Comparison of ENCODE assay signal across 27 cellular contexts in the genomic region with DNA sequence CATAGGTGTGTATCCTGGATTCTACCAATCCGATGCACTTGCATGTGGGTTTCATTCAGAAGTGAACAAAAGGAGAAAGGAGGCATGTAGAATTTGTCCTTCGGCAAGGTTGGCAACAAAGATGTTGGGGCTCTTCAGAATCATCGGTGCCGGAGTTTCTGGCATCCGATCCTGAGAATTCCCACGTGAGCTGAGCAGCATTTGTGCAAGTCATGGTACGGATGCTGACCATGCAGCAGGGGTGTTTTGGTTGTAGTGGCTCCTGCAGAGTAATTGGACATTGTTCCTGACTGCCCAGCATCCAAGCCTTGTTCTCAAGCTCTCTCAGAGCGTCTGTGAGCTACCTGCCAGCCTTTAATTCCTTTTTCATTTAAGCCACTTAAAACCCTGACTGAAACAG. TPM values are rescaled to one million over a fixed set of nuclear protein-coding genes. Genes with fewer than 3 reads are reported as not detected.
DNase-seq lines count a peak whose midpoint lies in the region; ATAC-seq, FAIRE-seq and TF ChIP-seq lines count a peak whose summit lies in the region.
"Had no signal": no experiment of that assay in that cellular context is flagged by ENCODE, and none has a peak within 500 bp of the region (broad histone marks: within the 10 kb centered on the region; RNA-seq: fewer than 3 reads in every experiment).

No MANE protein-coding gene starts in this region.

- no peak overlapping the region for H3K4me2 ChIP-seq in A549
- no peak overlapping the region for H3K4me2 ChIP-seq in IMR-90 (ENCODE audit: low read depth, low read length)
- H3K4me2 ChIP-seq in H1 (ENCODE audit: insufficient read depth in 1 of 2, low read depth in 2 of 2, low read length in 2 of 2): no peak overlapping the region
- H3K4me2 ChIP-seq: BLaER1, SK-N-SH had no signal

- H3K23ac ChIP-seq in IMR-90 (ENCODE audit: low read depth, low read length): no peak overlapping the region
- H3K23ac ChIP-seq in H1 (ENCODE audit: insufficient read length): no peak overlapping the region

- H4K8ac ChIP-seq in IMR-90 (ENCODE audit: low read depth in 2 of 2, low read length in 2 of 2) (no peak overlapping the region), H1 (ENCODE audit: extremely low read depth, insufficient read depth, low read length) (no peak overlapping the region)

- H3K14ac ChIP-seq in IMR-90 (replicated peaks; ENCODE audit: low read depth, low read length): no peak overlapping the region
- H3K14ac ChIP-seq in H1 (ENCODE audit: insufficient read length): no peak overlapping the region

- H3K18ac ChIP-seq in IMR-90 (ENCODE audit: low read depth, low read length) (no peak overlapping the region), H1 (ENCODE audit: extremely low read depth, low read length) (no peak overlapping the region)

- H3K56ac ChIP-seq in IMR-90 (ENCODE audit: extremely low read depth, insufficient read depth, low read length): no peak overlapping the region
- no peak overlapping the region for H3K56ac ChIP-seq in H1 (replicated peaks; ENCODE audit: insufficient read length, low read depth, low read length)

- TF ChIP-seq EP300 in A549 (IDR thresholded peaks at IDR 0.05) (no peak), H1 (IDR thresholded peaks at IDR 0.05; ENCODE audit: borderline replicate concordance in 1 of 2, low read depth in 2 of 2, low read length in 2 of 2) (no peak)

- H4K20me1 ChIP-seq in IMR-90 (ENCODE audit: insufficient read depth, low read length) (no peaks in the 10 kb centered on the region), H1 (replicated peaks in 1 of 2; ENCODE audit: control insufficient read depth in 1 of 2, insufficient read depth in 2 of 2, low read length in 2 of 2) (no peaks in the 10 kb centered on the region)
- H4K20me1 ChIP-seq: BLaER1 had no signal

- H2BK5ac ChIP-seq in IMR-90 (ENCODE audit: low read depth, low read length, poor library complexity, severe bottlenecking) (no peak overlapping the region), H1 (ENCODE audit: low read depth, low read length) (no peak overlapping the region)

- H3K9me3 Mint-ChIP-seq in stimulated activated memory B cell treated with anti-CD40 and anti-IgM and Interleukin-4, amounts not matched to agents 10 μg/mL and 1 μg/mL and 100 μg/mL, for 72 hours: no peaks in the 10 kb centered on the region

- dilution Hi-C loops in IMR-90 (cut with HindIII; ENCODE audit: low sequenced_read_pairs, unreplicated experiment): no loop called here

- H3K27ac Mint-ChIP-seq in stimulated activated memory B cell treated with anti-CD40 and anti-IgM and Interleukin-4, amounts not matched to agents 10 μg/mL and 1 μg/mL and 100 μg/mL, for 72 hours: no peak overlapping the region
- H3K27ac Mint-ChIP-seq: CD4-positive, CD25-positive, alpha-beta regulatory T cell; T-helper 17 cell had no signal

- H3K79me1 ChIP-seq in IMR-90 (ENCODE audit: low read depth in 1 of 2, low read length in 2 of 2) (no peaks in the 10 kb centered on the region), H1 (ENCODE audit: low read depth, low read length) (no peaks in the 10 kb centered on the region)

- H2AFZ ChIP-seq in IMR-90 (replicated peaks; ENCODE audit: low read length, poor library complexity) (no peak overlapping the region), H1 (ENCODE audit: low read length) (peak overlapping the region; percentile 68)

- H3K4me3 ChIP-seq in A549: no peak overlapping the region
- H3K4me3 ChIP-seq in IMR-90 (ENCODE audit: insufficient read depth, low read depth, low read length): no peak overlapping the region
- no peak overlapping the region for H3K4me3 ChIP-seq in H1 (ENCODE audit: extremely low read depth in 1 of 4, insufficient read depth in 2 of 4, low read depth in 3 of 4, low read length in 4 of 4)
- H3K4me3 ChIP-seq in mucosa of descending colon: no peak overlapping the region
- H3K4me3 ChIP-seq: BLaER1 had no signal

- H3K27ac ChIP-seq in A549: no peak overlapping the region
- H3K27ac ChIP-seq in IMR-90 (ENCODE audit: insufficient read depth, low read length): no peak overlapping the region
- no peak overlapping the region for H3K27ac ChIP-seq in H1 (ENCODE audit: low read depth, low read length)
- H3K27ac ChIP-seq: BLaER1, HL-60 had no signal

- no peak overlapping the region for H3K4ac ChIP-seq in IMR-90 (ENCODE audit: low read depth, low read length)
- H3K4ac ChIP-seq in H1 (replicated peaks; ENCODE audit: insufficient read length, low read depth, low read length): no peak overlapping the region

- no peak overlapping the region for H2AK9ac ChIP-seq in IMR-90 (replicated peaks; ENCODE audit: low read depth, low read length, poor library complexity)

- TF ChIP-seq RAD21 in A549 (conservative IDR thresholded peaks at IDR 0.05 in 1 of 2, IDR thresholded peaks at IDR 0.05 in 1 of 2): no peak
- TF ChIP-seq RAD21 in IMR-90 (IDR thresholded peaks at IDR 0.05; ENCODE audit: low read length): no peak
- TF ChIP-seq RAD21 in H1 (IDR thresholded peaks at IDR 0.05 in 1 of 2, conservative IDR thresholded peaks at IDR 0.05 in 1 of 2; ENCODE audit: low read depth in 2 of 2, low read length in 2 of 2): no peak

- 45% methylated on average over 8 of the region's 8 CpGs for WGBS in A549 (ENCODE audit: missing lambda C conversion rate)
- WGBS in IMR-90 (ENCODE audit: extremely low coverage in 2 of 2, insufficient read length in 1 of 2), 2 experiments: 85% methylated on average over 3 of the region's 8 CpGs; no CpG with 5 or more reads in 1 of the 2 experiments
- WGBS in H1 (ENCODE audit: extremely low coverage in 1 of 2, insufficient coverage in 1 of 2, insufficient read length in 1 of 2, insufficient replicate concordance in 2 of 2, low coverage in 1 of 2, low lambda C conversion rate in 2 of 2, missing lambda C conversion rate in 1 of 2), 2 experiments: 90% methylated on average over 8 of the region's 8 CpGs; no CpG with 5 or more reads in 1 of the 2 experiments

- no peaks in the 10 kb centered on the region for H3K36me3 Mint-ChIP-seq in stimulated activated memory B cell treated with anti-CD40 and anti-IgM and Interleukin-4, amounts not matched to agents 10 μg/mL and 1 μg/mL and 100 μg/mL, for 72 hours
- H3K36me3 Mint-ChIP-seq: CD4-positive, CD25-positive, alpha-beta regulatory T cell had no signal

- no peak overlapping the region for H2BK15ac ChIP-seq in IMR-90 (ENCODE audit: low read depth, low read length)
- H2BK15ac ChIP-seq in H1 (ENCODE audit: low read length): no peak overlapping the region

- CTCF ChIA-PET in A549 (lab: Yijun Ruan, JAX) (interaction anchor here (1.9 to 2.3 kb wide), 3 partner anchors 10 to 519 kb away, joined by 5 to 11 read pairs (median 6); no protein-coding TSS in a partner anchor), IMR-90 (lab: Yijun Ruan, JAX) (interaction anchor here (0.6 kb wide), 1 partner anchor 754 kb away, joined by 3 read pairs; no protein-coding TSS in a partner anchor), H1 (lab: Charles Lee; ENCODE audit: partially characterized antibody) (interaction anchor here (1.2 to 2.7 kb wide), 4 partner anchors 10 to 520 kb away, joined by 5 to 21 read pairs (median 10); no protein-coding TSS in a partner anchor)

- H4K5ac ChIP-seq in IMR-90 (ENCODE audit: low read depth, low read length) (no peak overlapping the region), H1 (ENCODE audit: insufficient read length, low read depth, low read length) (no peak overlapping the region)

- FAIRE-seq in A549 (lab: Jason Lieb, UNC) (no peak), H1 (lab: Jason Lieb, UNC) (no peak)
- FAIRE-seq: D721Med, RCC 7860 had no signal

- intact Hi-C loops in IMR-90 (cut with micrococcal nuclease): loop anchor here (5.0 kb wide), 1 partner anchor 846 kb away; no protein-coding TSS in a partner anchor
- intact Hi-C loops in mucosa of descending colon (cut with DNase I, micrococcal nuclease): no loop called here

- no TSS peak for BruUV-seq in IMR-90 (replicated peaks; lab: Mats Ljungman, UMichigan)

- H3K4me1 Mint-ChIP-seq in stimulated activated memory B cell treated with anti-CD40 and anti-IgM and Interleukin-4, amounts not matched to agents 10 μg/mL and 1 μg/mL and 100 μg/mL, for 72 hours: no peaks in the 10 kb centered on the region
- H3K4me1 Mint-ChIP-seq: CD4-positive, CD25-positive, alpha-beta regulatory T cell; T-helper 17 cell had no signal

- POLR2A ChIA-PET in A549 (lab: Yijun Ruan, JAX): no interaction called here
- POLR2A ChIA-PET in IMR-90 (lab: Charles Lee; ENCODE audit: unreplicated experiment): no interaction called here
- POLR2A ChIA-PET in H1 (lab: Charles Lee; ENCODE audit: partially characterized antibody): no interaction called here

- TF ChIP-seq CTCF in A549 (IDR thresholded peaks at IDR 0.05) (no peak), IMR-90 (conservative IDR thresholded peaks at IDR 0.05; ENCODE audit: low read depth, low read length) (no peak), H1 (IDR thresholded peaks at IDR 0.05; ENCODE audit: control extremely low read depth in 1 of 3, insufficient read depth in 1 of 3, low read depth in 1 of 3, low read length in 3 of 3) (no peak), mucosa of descending colon (IDR thresholded peaks at IDR 0.05) (no peak)

- peaks cover 21% of the 10 kb centered on the region for H3K27me3 Mint-ChIP-seq in stimulated activated memory B cell treated with anti-CD40 and anti-IgM and Interleukin-4, amounts not matched to agents 10 μg/mL and 1 μg/mL and 100 μg/mL, for 72 hours

- no peak overlapping the region for H2AK5ac ChIP-seq in IMR-90 (ENCODE audit: low read depth, low read length)
- H2AK5ac ChIP-seq in H1 (ENCODE audit: low read depth, low read length): no peak overlapping the region

- H3K36me3 ChIP-seq in IMR-90 (ENCODE audit: control insufficient read depth, insufficient read depth, low read length) (no peaks in the 10 kb centered on the region), H1 (ENCODE audit: control insufficient read depth in 2 of 4, insufficient read depth in 4 of 4, low read length in 3 of 4) (no peaks in the 10 kb centered on the region), mucosa of descending colon (ENCODE audit: low read depth) (no peaks in the 10 kb centered on the region)
- H3K36me3 ChIP-seq: BLaER1 had no signal

- H4K91ac ChIP-seq in IMR-90 (ENCODE audit: insufficient read depth, low read depth, low read length) (no peak overlapping the region), H1 (replicated peaks; ENCODE audit: insufficient read length, low read length) (no peak overlapping the region)

- in situ Hi-C loops in IMR-90 (cut with MboI; ENCODE audit: low sequenced_read_pairs): no loop called here

- no peaks in the 10 kb centered on the region; the same call in 1 of the 2 replicates for H3K27me3 ChIP-seq in IMR-90 (ENCODE audit: control insufficient read depth, insufficient read depth, low read length)
- no peaks in the 10 kb centered on the region for H3K27me3 ChIP-seq in H1 (replicated peaks in 1 of 4; ENCODE audit: control insufficient read depth in 3 of 4, extremely low read depth in 1 of 4, insufficient read depth in 3 of 4, low read length in 3 of 4)
- H3K27me3 ChIP-seq: BLaER1 had no signal

- no peak overlapping the region for H2BK12ac ChIP-seq in H1 (ENCODE audit: low read depth, low read length)

- H3K23me2 ChIP-seq in H1 (ENCODE audit: low read depth, low read length): no peaks in the 10 kb centered on the region

- no peak overlapping the region for H2BK120ac ChIP-seq in IMR-90 (ENCODE audit: low read depth, low read length)
- no peak overlapping the region for H2BK120ac ChIP-seq in H1 (replicated peaks; ENCODE audit: low read depth, low read length)

- no peaks in the 10 kb centered on the region for H3K9me1 ChIP-seq in IMR-90 (ENCODE audit: insufficient read depth, low read length)

- H3K9me3 ChIP-seq in A549 (0 out of 3 replicates have a peak, but pooled peaks cover 6% of the 10 kb centered on the region), IMR-90 (ENCODE audit: control insufficient read depth, insufficient read depth, low read length) (0 out of 2 replicates have a peak, but pooled peaks cover 2% of the 10 kb centered on the region), H1 (ENCODE audit: insufficient read depth in 2 of 2, low read depth in 1 of 2, low read length in 1 of 2) (0 out of 4 replicates have a peak, but pooled peaks cover 0 to 3% of the 10 kb centered on the region in 2 experiments), mucosa of descending colon (no peaks in the 10 kb centered on the region)
- H3K9me3 ChIP-seq: SK-N-SH had no signal

- no peaks in the 10 kb centered on the region for H3K79me2 ChIP-seq in H1 (ENCODE audit: control insufficient read depth in 1 of 2, insufficient read depth in 2 of 2, low read length in 2 of 2)

- no peak overlapping the region for H2BK20ac ChIP-seq in IMR-90 (ENCODE audit: low read depth, low read length)
- H2BK20ac ChIP-seq in H1 (ENCODE audit: low read length): no peak overlapping the region

- H3K4me1 ChIP-seq in A549 (no peaks in the 10 kb centered on the region), IMR-90 (ENCODE audit: control insufficient read depth, insufficient read depth, low read length) (no peaks in the 10 kb centered on the region), H1 (replicated peaks in 1 of 4; ENCODE audit: control insufficient read depth in 3 of 4, insufficient read depth in 4 of 4, low read length in 3 of 4) (no peaks in the 10 kb centered on the region), mucosa of descending colon (ENCODE audit: low read depth) (no peaks in the 10 kb centered on the region)
- H3K4me1 ChIP-seq: BLaER1 had no signal

- H3K9ac ChIP-seq in IMR-90 (ENCODE audit: low read depth, low read length) (no peak overlapping the region), H1 (replicated peaks in 1 of 4; ENCODE audit: extremely low read depth in 1 of 4, low read depth in 3 of 4, low read length in 3 of 4) (no peak overlapping the region)
- H3K9ac ChIP-seq: BLaER1, SK-N-SH had no signal

- no peak overlapping the region for H3K4me3 Mint-ChIP-seq in stimulated activated memory B cell treated with anti-CD40 and anti-IgM and Interleukin-4, amounts not matched to agents 10 μg/mL and 1 μg/mL and 100 μg/mL, for 72 hours
- H3K4me3 Mint-ChIP-seq: CD4-positive, CD25-positive, alpha-beta regulatory T cell; T-helper 17 cell had no signal

- TF ChIP-seq POLR2A in A549 (IDR thresholded peaks at IDR 0.05; ENCODE audit: low read length) (no peak), IMR-90 (IDR thresholded peaks at IDR 0.05; ENCODE audit: low read depth, low read length) (no peak), H1 (IDR thresholded peaks at IDR 0.05; ENCODE audit: control extremely low read depth in 1 of 2, low read depth in 2 of 2, low read length in 2 of 2) (no peak)

- no peak for ATAC-seq in A549
- no peak for ATAC-seq in IMR-90 (ENCODE audit: low read depth)
- ATAC-seq in HG02588 (IDR thresholded peaks at IDR 0.05; ENCODE audit: unreplicated experiment): no peak
- ATAC-seq in mucosa of descending colon: no peak
- ATAC-seq in stimulated activated memory B cell treated with anti-CD40 and anti-IgM and Interleukin-4, amounts not matched to agents 10 μg/mL and 1 μg/mL and 100 μg/mL, for 72 hours: no peak
- ATAC-seq: HCT116, T-helper 17 cell had no signal

- DNase-seq in NCI-H2227 (lab: John Stamatoyannopoulos, UW; ENCODE audit: unreplicated experiment) (peak; percentile 1), NCI-H2227 treated with DMSO at 0.1 percent for 48 hours (lab: John Stamatoyannopoulos, UW) (no peak), A549 (ENCODE audit: low read depth in 1 of 2, low spot score in 1 of 2) (no peak), IMR-90 (no peak), H1 (ENCODE audit: low read depth in 1 of 2, low spot score in 2 of 2) (no peak), mucosa of descending colon (no peak)
- DNase-seq: CD4-positive, CD25-positive, alpha-beta regulatory T cell; GOT3; Kasumi-1; MV-4-11; NCI-H1105; NCI-H1694; NCI-H2081; NCI-H2171 treated with DMSO at 0.1 percent for 48 hours; NCI-H446; NCI-H524 treated with DMSO at 0.1 percent for 48 hours; SIG-M5; SK-N-SH; SW 1271; T-helper 17 cell had no signal

RNA-seq across cellular contexts. Expression of a gene that starts 19.0 kb away (rescaled TPM):
- polyA plus RNA-seq in A549 (2011; rRNA removed): 21.6 and 26.2 TPM in 2 replicates
- polyA plus RNA-seq in A549 (2012; cell fraction: cytosol; rRNA removed): 9.6 and 10.7 TPM in 2 replicates
- polyA plus RNA-seq in A549 (2012; cell fraction: nucleus; rRNA removed): 15.6 and 15.8 TPM in 2 replicates
- polyA plus RNA-seq in A549 (2017; fragmentation: RNase III; extraction: RNeasy Plus Mini Kit Qiagen cat#74134 plus additional on column Dnase treatment): 11.5 to 14.1 TPM (median 12.7 TPM) in 3 replicates
- 11.2 and 12.4 TPM in 2 replicates for polyA minus RNA-seq in A549 (2011; rRNA and poly(A)+ RNA removed)
- 12.9 and 13.1 TPM in 2 replicates for total RNA-seq in IMR-90 (2012; rRNA removed)
- polyA plus RNA-seq in IMR-90 (2012; rRNA removed): 6.2 and 6.6 TPM in 2 replicates
- polyA plus RNA-seq in IMR-90 (2012; cell fraction: cytosol; rRNA removed): 2.0 and 2.3 TPM in 2 replicates
- 4.6 and 15.1 TPM in 2 replicates for polyA plus RNA-seq in IMR-90 (2012; cell fraction: nucleus; rRNA removed; ENCODE audit: low replicate concordance)
- total RNA-seq in H1 (2021; fragmentation: NEBNext Ultra II Directional; extraction: Animal tissue kit (Norgen Biotek cat#: 25700)): 11.2 and 11.9 TPM in 2 replicates
- 9.5 and 12.1 TPM in 2 replicates for polyA plus RNA-seq in H1 (2011; rRNA removed)
- polyA plus RNA-seq in H1 (2011; cell fraction: cytosol; rRNA removed): 12.4 TPM
- polyA plus RNA-seq in H1 (2011; cell fraction: nucleus; rRNA removed): 6.3 TPM
- polyA plus RNA-seq in H1 (2012, experiment 1 of 2): 5.7 to 8.2 TPM (median 6.9 TPM) in 4 replicates
- polyA plus RNA-seq in H1 (2012, experiment 2 of 2): 0.79 TPM
- 7.9 TPM for polyA plus RNA-seq in H1 (2013, experiment 1 of 2)
- polyA plus RNA-seq in H1 (2013, experiment 2 of 2): 7.9 TPM
- 9.7 and 13.2 TPM in 2 replicates for polyA minus RNA-seq in H1 (2011; rRNA and poly(A)+ RNA removed)
- 11.7 TPM for polyA minus RNA-seq in H1 (2011; cell fraction: cytosol; rRNA and poly(A)+ RNA removed)
- polyA minus RNA-seq in H1 (2011; cell fraction: nucleus; rRNA and poly(A)+ RNA removed): 17.7 TPM
- total RNA-seq in mucosa of descending colon: 10 to 100 TPM in 1 of 3 donors, 1 to 10 TPM in 2; 7.7 to 13.3 (median 9.5) TPM
